ENCODE assay signal across 8 cellular contexts in genomic region chr1:39491146-39491921, GRCh38. TPM values are rescaled to one million over a fixed set of nuclear protein-coding genes. Genes with fewer than 3 reads are reported as not detected.
DNase-seq lines count a peak whose midpoint lies in the region; ATAC-seq and TF ChIP-seq lines count a peak whose summit lies in the region.

Gene BMP8A (plus strand): TSS chr1:39491636. CDS start chr1:39491992, 356 bp downstream.

- H2AFZ ChIP-seq in hepatocyte: peak within 1 kb of the TSS; percentile 63

- H3K4me1 ChIP-seq in hepatocyte (ENCODE audit: insufficient read depth) (no peaks in the 10 kb centered on the region), spleen (peaks cover 0 to 24% (median 16%) of the 10 kb centered on the region in 6 donors)

- H3K27ac Mint-ChIP-seq in IgD-negative memory B cell: peak within 1 kb of the TSS in 2 of 3 donors; percentile 51 to 69
- peak within 1 kb of the TSS in 1 of 2 donors; percentile 82 for H3K27ac Mint-ChIP-seq in activated naive CD4-positive, alpha-beta T cell treated with anti-CD3 and anti-CD28 coated beads, Interleukin-2, amount 50 U/mL, for 72 hours

- DNase-seq in Caki2 (ENCODE audit: low read depth): peak; percentile 63
- DNase-seq in activated naive CD4-positive, alpha-beta T cell treated with anti-CD3 and anti-CD28 coated beads, Interleukin-2, amount 50 U/mL, for 72 hours (ENCODE audit: low spot score in 2 of 2): peak; percentile 68 to 78
- peak; percentile 79 for DNase-seq in hepatocyte (ENCODE audit: low spot score)
- DNase-seq in spleen: peak; percentile 92
- no peak for DNase-seq in mesenteric fat pad (ENCODE audit: low spot score)

- no peaks in the 10 kb centered on the region for H3K79me2 ChIP-seq in hepatocyte

- peaks cover 29% of the 10 kb centered on the region for H3K27me3 ChIP-seq in hepatocyte
- peaks cover 0 to 51% (median 13%) of the 10 kb centered on the region in 7 donors for H3K27me3 ChIP-seq in spleen (replicated peaks in 1 of 7)

- TF ChIP-seq CTCF in hepatocyte (IDR thresholded peaks at IDR 0.05; ENCODE audit: poor library complexity) (no peak), spleen (IDR thresholded peaks at IDR 0.05 in 8 of 11, conservative IDR thresholded peaks at IDR 0.05 in 3 of 11) (peak in 3 of 11 experiments; percentile 4 to 27 (median 24))

- in situ Hi-C loops in Caki2 (cut with HindIII; ENCODE audit: low pct_unique_long_range_greater_than_20kb, low sequenced_read_pairs): no loop called here

- H3K9me2 ChIP-seq in hepatocyte (replicated peaks; ENCODE audit: insufficient read depth): no peaks in the 10 kb centered on the region

- H3K36me3 Mint-ChIP-seq in IgD-negative memory B cell: no peaks in the 10 kb centered on the region
- H3K36me3 Mint-ChIP-seq in activated naive CD4-positive, alpha-beta T cell treated with anti-CD3 and anti-CD28 coated beads, Interleukin-2, amount 50 U/mL, for 72 hours: no peaks in the 10 kb centered on the region

- 0% methylated on average over 50 of the region's 112 CpGs for whole genome bisulfite sequencing in hepatocyte (ENCODE audit: low lambda C conversion rate, missing lambda C conversion rate)
- 0 to 1% (median 0%) methylated on average over 61 to 112 of the region's 112 CpGs; no CpG with 5 or more reads in 1 of the 5 donors for WGBS in spleen, 5 donors

- no peak for TF ChIP-seq POLR2A in spleen (IDR thresholded peaks at IDR 0.05)

- H3K4me3 ChIP-seq in hepatocyte (peak within 1 kb of the TSS; percentile 33), spleen (peak within 1 kb of the TSS; percentile 58 to 84 (median 61))

- H3K36me3 ChIP-seq in hepatocyte (replicated peaks; ENCODE audit: insufficient read depth, low read depth) (no peaks in the 10 kb centered on the region), spleen (peaks cover 0 to 22% (median 14%) of the 10 kb centered on the region in 6 donors)

- no peaks in the 10 kb centered on the region for H4K20me1 ChIP-seq in hepatocyte (ENCODE audit: insufficient read depth, poor library complexity, severe bottlenecking)

- intact Hi-C loops in spleen (cut with DNase I; ENCODE audit: low total_unique reads): no loop called here

- H3K27ac ChIP-seq in hepatocyte: no peak within 1 kb of the TSS
- H3K27ac ChIP-seq in spleen: peak within 1 kb of the TSS in 2 of 8 donors; percentile 37 to 66

- H3K9me3 Mint-ChIP-seq in IgD-negative memory B cell: no peaks in the 10 kb centered on the region
- no peaks in the 10 kb centered on the region for H3K9me3 Mint-ChIP-seq in activated naive CD4-positive, alpha-beta T cell treated with anti-CD3 and anti-CD28 coated beads, Interleukin-2, amount 50 U/mL, for 72 hours

- H3K4me3 Mint-ChIP-seq in IgD-negative memory B cell: peak within 1 kb of the TSS; percentile 73 to 88 (median 80)

- peaks cover 7% of the 10 kb centered on the region for H3K27me3 Mint-ChIP-seq in IgD-negative memory B cell

- H3K9me3 ChIP-seq in hepatocyte (ENCODE audit: low read depth) (no peaks in the 10 kb centered on the region), spleen (no peaks in the 10 kb centered on the region)

- ATAC-seq in GM19468 (IDR thresholded peaks at IDR 0.05; ENCODE audit: extremely low read depth, unreplicated experiment) (peak; percentile 58), SK-N-SH treated with all-trans-retinoic acid at 6 μM for 48 hours (peak; percentile 63)
- ATAC-seq in activated naive CD4-positive, alpha-beta T cell treated with anti-CD3 and anti-CD28 coated beads, Interleukin-2, amount 50 U/mL, for 72 hours: peak; percentile 84 to 85

- H3K4me1 Mint-ChIP-seq in IgD-negative memory B cell: peaks cover 0 to 5% (median 3%) of the 10 kb centered on the region in 3 donors

- peak within 1 kb of the TSS; percentile 92 for H3K4me2 ChIP-seq in hepatocyte

TF ChIP-seq in SK-N-SH treated with all-trans-retinoic acid at 6 μM for 48 hours, 23 proteins besides CTCF, POLR2A, EP300 and RAD21:
- no peak for TF ChIP-seq ZFP3 (CRISPR knock-in tag; IDR thresholded peaks at IDR 0.05)

RNA-seq across cellular contexts. Expression of gene BMP8A, which starts in this region (rescaled TPM):
- total RNA-seq in Caki2 (2014; rRNA removed; shearing (Covaris generic); ENCODE audit: low replicate concordance): not detected in 2 replicates
- polyA plus RNA-seq in IgD-negative memory B cell (0.21 TPM), hepatocyte (0.91 and 1.2 TPM in 2 replicates), spleen (under 1 TPM in 2 of 3 donors, not detected in 1; 0.06 to 0.08 TPM)
- under 1 TPM in 1 of 2 donors, not detected in 1; 0.14 TPM for total RNA-seq in activated naive CD4-positive, alpha-beta T cell treated with anti-CD3 and anti-CD28 coated beads, Interleukin-2, amount 50 U/mL, for 72 hours
- total RNA-seq in hepatocyte (1.4 and 2.8 TPM in 2 replicates), spleen (1 to 10 TPM in 6 of 7 donors, under 1 TPM in 1; 0.79 to 2.8 (median 2.2) TPM), mesenteric fat pad (1.6 TPM)

Comparison
In these comparisons a context has a peak if more than half of its experiments do, and no peak if none do; other contexts are left out.
1. Peak in DNase-seq in Caki2; RNA of the gene not detected or under 1 TPM.
2. Peak in DNase-seq and ATAC-seq in activated naive CD4-positive, alpha-beta T cell treated with anti-CD3 and anti-CD28 coated beads, Interleukin-2, amount 50 U/mL, for 72 hours; RNA of the gene not detected or under 1 TPM.